Comparison of ENCODE assay signal across 1 cellular context in genomic region chr1:7961199-7962010, GRCh38.
TF ChIP-seq lines count a peak whose summit lies in the region.

Gene PARK7, plus strand, starts transcription at chr1:7961711. Its CDS starts 1,075 bp downstream, at chr1:7962786.

TF ChIP-seq in HEK293, 187 proteins besides CTCF, POLR2A, EP300 and RAD21 (continued from another document and continues in another):
- TF ChIP-seq REST (tag by site-specific recombination; IDR thresholded peaks at IDR 0.05) (peak; percentile 28; the same call in 1 of the 2 replicates), ZBTB10 (tag by site-specific recombination; IDR thresholded peaks at IDR 0.05) (peak; percentile 75), ZNF629 (tag by site-specific recombination; IDR thresholded peaks at IDR 0.05) (peak; percentile 89), ZNF837 (tag by site-specific recombination; IDR thresholded peaks at IDR 0.05) (no peak), ZNF311 (tag by site-specific recombination; IDR thresholded peaks at IDR 0.05; ENCODE audit: borderline replicate concordance) (no peak), KLF1 (tag by site-specific recombination; IDR thresholded peaks at IDR 0.05) (0 out of 2 replicates have a peak, but pooled peaks have one; percentile 41), ZNF341 (tag by site-specific recombination; IDR thresholded peaks at IDR 0.05; ENCODE audit: low read depth) (peak; percentile 97), MZF1 (tag by site-specific recombination; IDR thresholded peaks at IDR 0.05; ENCODE audit: borderline replicate concordance) (no peak), SETDB1 (IDR thresholded peaks at IDR 0.05; ENCODE audit: insufficient read length, low read length) (peak; percentile 30), ZBTB21 (tag by site-specific recombination; IDR thresholded peaks at IDR 0.05) (peak; percentile 75), ZNF112 (tag by site-specific recombination; IDR thresholded peaks at IDR 0.05) (no peak), ZNF473 (tag by site-specific recombination; IDR thresholded peaks at IDR 0.05) (no peak), ZNF146 (tag by site-specific recombination; IDR thresholded peaks at IDR 0.05) (peak; percentile 11; the same call in 1 of the 2 replicates), SCRT2 (tag by site-specific recombination; IDR thresholded peaks at IDR 0.05) (peak; percentile 25; the same call in 1 of the 2 replicates), ZBTB26 (tag by site-specific recombination; optimal IDR thresholded peaks at IDR 0.05) (peak; percentile 91), ZNF610 (tag by site-specific recombination; IDR thresholded peaks at IDR 0.05; ENCODE audit: borderline replicate concordance) (0 out of 2 replicates have a peak, but pooled peaks have one; percentile 75), OVOL3 (tag by site-specific recombination; IDR thresholded peaks at IDR 0.05) (peak; percentile 71), ZFP37 (tag by site-specific recombination; IDR thresholded peaks at IDR 0.05) (peak; percentile 91; the same call in 1 of the 2 replicates), ZNF2 (tag by site-specific recombination; IDR thresholded peaks at IDR 0.05) (peak; percentile 88), BCL11A (tag by site-specific recombination; IDR thresholded peaks at IDR 0.05; ENCODE audit: low read depth) (0 out of 2 replicates have a peak, but pooled peaks have one; percentile 20), ZNF394 (tag by site-specific recombination; IDR thresholded peaks at IDR 0.05; ENCODE audit: borderline replicate concordance) (peak; percentile 76; the same call in 1 of the 2 replicates), ZBTB11 (tag by site-specific recombination; conservative IDR thresholded peaks at IDR 0.05; ENCODE audit: low read depth) (peak; percentile 82), INSM2 (tag by site-specific recombination; IDR thresholded peaks at IDR 0.05) (peak; percentile 59; the same call in 1 of the 2 replicates), ZBTB6 (tag by site-specific recombination; IDR thresholded peaks at IDR 0.05) (peak; percentile 77), EGR2 (tag by site-specific recombination; IDR thresholded peaks at IDR 0.05; ENCODE audit: low read depth) (peak; percentile 56), ZNF280C (tag by site-specific recombination; IDR thresholded peaks at IDR 0.05) (no peak), HIC1 (tag by site-specific recombination; IDR thresholded peaks at IDR 0.05) (peak; percentile 79), GLIS2 (tag by site-specific recombination; IDR thresholded peaks at IDR 0.05) (peak; percentile 95), ZNF639 (tag by site-specific recombination; IDR thresholded peaks at IDR 0.05) (peak; percentile 83), ZIC2 (tag by site-specific recombination; IDR thresholded peaks at IDR 0.05) (peak; percentile 96), ZNF843 (tag by site-specific recombination; IDR thresholded peaks at IDR 0.05) (no peak; the same call in 1 of the 2 replicates), GLI4 (tag by site-specific recombination; IDR thresholded peaks at IDR 0.05) (0 out of 2 replicates have a peak, but pooled peaks have one; percentile 62), BCL11B (tag by site-specific recombination; IDR thresholded peaks at IDR 0.05; ENCODE audit: low read depth) (0 out of 2 replicates have a peak, but pooled peaks have one; percentile 25), ZFHX2 (tag by site-specific recombination; conservative IDR thresholded peaks at IDR 0.05) (peak; percentile 90), WT1 (tag by site-specific recombination; IDR thresholded peaks at IDR 0.05) (peak; percentile 28)
